In genomic region chr15:62933388-62933787, GRCh38 we compare ENCODE assay signal across 30 cellular contexts.
DNase-seq lines count a peak whose midpoint lies in the region; ATAC-seq and TF ChIP-seq lines count a peak whose summit lies in the region.
"Had no signal": no experiment of that assay in that cellular context is flagged by ENCODE, and none has a peak within 500 bp of the region (broad histone marks: within the 10 kb centered on the region; RNA-seq: fewer than 3 reads in every experiment).

No MANE protein-coding gene starts in this region.

- BruUV-seq in PC-3 (replicated peaks; lab: Mats Ljungman, UMichigan): no TSS peak

- peak overlapping the region; percentile 82 for H2BK5ac ChIP-seq in trophoblast cell (ENCODE audit: low read depth, low read length, poor library complexity)

- intact Hi-C loops in PC-3 (cut with micrococcal nuclease): no loop called here

- H3K9me3 ChIP-seq in PC-3 (ENCODE audit: low read length) (no peaks in the 10 kb centered on the region), trophoblast cell (ENCODE audit: insufficient read depth, low read depth, low read length) (no peaks in the 10 kb centered on the region)
- H3K9me3 ChIP-seq: Caco-2, left lung, Peyer's patch, psoas muscle, sigmoid colon, transverse colon had no signal

- peak overlapping the region; percentile 96 for H2BK12ac ChIP-seq in trophoblast cell (ENCODE audit: low read length)

- no peak overlapping the region for H4K12ac ChIP-seq in trophoblast cell (ENCODE audit: low read depth, low read length)

- H3K79me1 ChIP-seq in trophoblast cell (ENCODE audit: low read length): peaks cover 27% of the 10 kb centered on the region

- H2AK5ac ChIP-seq in trophoblast cell (ENCODE audit: low read length): peak overlapping the region; percentile 75

- ATAC-seq in PC-3 (no peak; the same call in 1 of the 2 replicates), GM19351 (IDR thresholded peaks at IDR 0.05; ENCODE audit: unreplicated experiment) (no peak)
- ATAC-seq: activated naive CD4-positive, alpha-beta T cell treated with anti-CD3 and anti-CD28 coated beads, Interleukin-2, amount 50 U/mL, for 72 hours; left lung; naive thymus-derived CD4-positive, alpha-beta T cell had no signal

- H3K27ac ChIP-seq in PC-3 (ENCODE audit: low read length) (no peak overlapping the region), trophoblast cell (ENCODE audit: low read depth, low read length) (no peak overlapping the region)
- H3K27ac ChIP-seq: C4-2B, left lung, Peyer's patch, psoas muscle, sigmoid colon, transverse colon had no signal

- H4K8ac ChIP-seq in trophoblast cell (ENCODE audit: low read depth, low read length): peak overlapping the region; percentile 59

- no peak overlapping the region for H3K23ac ChIP-seq in trophoblast cell (ENCODE audit: low read length)

- no peaks in the 10 kb centered on the region for H3K9me2 ChIP-seq in PC-3 (replicated peaks; ENCODE audit: low read length)

- H3K9ac ChIP-seq in PC-3 (ENCODE audit: low read length) (no peak overlapping the region), trophoblast cell (ENCODE audit: low read length) (no peak overlapping the region)

- TF ChIP-seq CTCF in PC-3 (conservative IDR thresholded peaks at IDR 0.05; ENCODE audit: low read depth, low read length): no peak
- TF ChIP-seq CTCF in fibroblast of pulmonary artery (IDR thresholded peaks at IDR 0.05; ENCODE audit: low read length, missing control alignments): no peak

- peak overlapping the region; percentile 72 for H3K4ac ChIP-seq in trophoblast cell (ENCODE audit: low read depth, low read length)

- DNase-seq in EH (ENCODE audit: low read depth) (peak; percentile 40), PC-3 (peak; percentile 15), fibroblast of pulmonary artery (ENCODE audit: low read depth) (peak; percentile 46), trophoblast cell (no peak), foreskin melanocyte (no peak), GDM1 (lab: John Stamatoyannopoulos, UW) (no peak), NCI-H1417 (lab: John Stamatoyannopoulos, UW) (no peak)
- DNase-seq: activated CD4-positive, alpha-beta T cell treated with anti-CD3 and anti-CD28 coated beads for 48 hours; activated CD8-positive, alpha-beta memory T cell treated with anti-CD3 and anti-CD28 coated beads for 24 hours; activated T-cell treated with anti-CD3 and anti-CD28 coated beads for 4 hours; Caco-2; DMS53; effector CD4-positive, alpha-beta T cell; glutamatergic neuron; left lung; naive thymus-derived CD4-positive, alpha-beta T cell; NCI-H1105; NCI-H2081; NCI-H2227 treated with DMSO at 0.1 percent for 48 hours; NCI-H526 treated with DMSO at 0.1 percent for 48 hours; nucleus accumbens; Peyer's patch; psoas muscle; sigmoid colon; stimulated activated CD4-positive, alpha-beta T cell treated with anti-CD3 and anti-CD28 coated beads, Interleukin-4, amount 100 ng/mL, for 4 hours; T-helper 9 cell; transverse colon had no signal

- H3K36me3 ChIP-seq in PC-3 (ENCODE audit: low read depth, low read length) (no peaks in the 10 kb centered on the region), trophoblast cell (ENCODE audit: control insufficient read depth in 1 of 2, insufficient read depth in 2 of 2, low read length in 2 of 2) (no peaks in the 10 kb centered on the region)
- H3K36me3 ChIP-seq: left lung, Peyer's patch, sigmoid colon, transverse colon had no signal

- H3F3A ChIP-seq in PC-3 (ENCODE audit: low read length, unreplicated experiment): no peaks in the 10 kb centered on the region

- H3K14ac ChIP-seq in trophoblast cell (ENCODE audit: low read length): peak overlapping the region; percentile 71

- POLR2A ChIA-PET in PC-3 (lab: Charles Lee; ENCODE audit: unreplicated experiment): no interaction called here

- no peak overlapping the region for H3K4me3 ChIP-seq in PC-3 (ENCODE audit: low read length)
- no peak overlapping the region for H3K4me3 ChIP-seq in fibroblast of pulmonary artery (replicated peaks; ENCODE audit: low read depth, low read length)
- H3K4me3 ChIP-seq in trophoblast cell (ENCODE audit: low read depth, low read length): no peak overlapping the region
- H3K4me3 ChIP-seq: left lung, Peyer's patch, psoas muscle, sigmoid colon, transverse colon had no signal

- H3K4me2 ChIP-seq in PC-3 (ENCODE audit: low read length) (no peak overlapping the region), trophoblast cell (ENCODE audit: low read length) (no peak overlapping the region)

- H3K4me1 ChIP-seq in PC-3 (ENCODE audit: insufficient read depth, low read length) (peaks cover 19% of the 10 kb centered on the region), trophoblast cell (ENCODE audit: control insufficient read depth in 1 of 2, insufficient read depth in 2 of 2, low read length in 2 of 2) (peaks cover 8 to 9% of the 10 kb centered on the region in 2 experiments)
- H3K4me1 ChIP-seq: Caco-2, Peyer's patch had no signal

- peak overlapping the region; percentile 76 for H2BK120ac ChIP-seq in trophoblast cell (ENCODE audit: insufficient read depth, low read length, poor library complexity)

- no peaks in the 10 kb centered on the region for H4K20me1 ChIP-seq in PC-3 (ENCODE audit: low read length)

- H2AFZ ChIP-seq in PC-3 (ENCODE audit: low read length) (peak overlapping the region; percentile 71; the same call in 1 of the 2 replicates), trophoblast cell (ENCODE audit: insufficient read depth, low read length, poor library complexity) (no peak overlapping the region)

- CTCF ChIA-PET in PC-3 (lab: Charles Lee): interaction anchor here (0.6 kb wide), 1 partner anchor 147 kb away, joined by 3 read pairs; no protein-coding TSS in a partner anchor

- H4K91ac ChIP-seq in trophoblast cell (ENCODE audit: low read depth, low read length): peak overlapping the region; percentile 82

- H3K27me3 ChIP-seq in PC-3 (ENCODE audit: low read length) (no peaks in the 10 kb centered on the region), trophoblast cell (ENCODE audit: insufficient read depth, low read length) (no peaks in the 10 kb centered on the region)
- H3K27me3 ChIP-seq: Peyer's patch, sigmoid colon, transverse colon had no signal

- no peak overlapping the region for H3K18ac ChIP-seq in trophoblast cell (ENCODE audit: low read length)

- WGBS in trophoblast cell (ENCODE audit: extremely low coverage, insufficient coverage, insufficient read length): no CpG with 5 or more reads among the region's 2 CpGs

- H3K79me2 ChIP-seq in PC-3 (ENCODE audit: low read length) (no peaks in the 10 kb centered on the region), trophoblast cell (ENCODE audit: control insufficient read depth, insufficient read depth, low read length, poor library complexity) (no peaks in the 10 kb centered on the region)

Comparison
In these comparisons a context has a peak if more than half of its experiments do, and no peak if none do; other contexts are left out.
1. DNase-seq: peak in EH (single experiment), PC-3 (single experiment) and fibroblast of pulmonary artery (single experiment); none in trophoblast cell (0 of 2), foreskin melanocyte (single experiment), GDM1 (single experiment) and NCI-H1417 (0 of 3).